1 cellular context compared by ENCODE assay signal in the genomic region with DNA sequence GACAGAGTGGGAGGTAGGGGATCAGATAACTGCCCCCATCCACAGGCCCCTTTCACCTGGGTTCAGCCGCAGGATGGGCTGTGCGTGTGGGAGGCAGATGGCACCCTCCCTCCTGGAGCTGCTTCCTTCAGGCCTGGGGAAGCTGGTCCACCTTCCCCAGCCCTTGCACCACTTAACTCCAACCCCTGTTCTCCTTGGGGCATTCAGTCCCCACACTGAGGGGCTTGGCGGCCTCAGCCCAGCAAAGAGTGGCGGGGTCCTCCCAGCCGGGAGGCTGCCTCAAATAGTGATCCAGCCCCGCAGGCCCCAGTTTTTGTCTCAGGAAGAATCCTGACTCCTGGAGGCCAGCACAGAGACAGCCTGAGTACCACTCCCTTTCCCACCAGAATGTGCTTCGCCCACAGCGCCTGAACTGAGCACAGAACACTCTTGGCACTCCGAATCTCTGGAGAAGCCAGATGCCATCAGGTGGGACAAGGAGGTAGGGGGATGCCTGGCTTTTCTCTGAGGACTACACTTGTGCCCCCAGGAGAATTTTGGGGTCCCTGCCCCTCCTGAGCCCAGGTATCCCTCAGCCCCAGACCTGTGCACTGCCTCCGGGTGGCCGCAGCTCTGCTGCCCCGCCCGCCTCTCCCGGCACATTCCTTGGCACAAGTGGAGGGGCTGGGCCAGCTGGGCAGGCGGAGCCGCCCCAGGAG.
TF ChIP-seq lines count a peak whose summit lies in the region.

No MANE protein-coding gene starts in this region.

TF ChIP-seq in HCT116, 20 proteins besides CTCF, POLR2A, EP300 and RAD21:
- no peak for TF ChIP-seq TCF7L2 (IDR thresholded peaks at IDR 0.05; ENCODE audit: borderline replicate concordance, extremely low read depth, insufficient read depth, insufficient read length)
- TF ChIP-seq POLR2AphosphoS5 (IDR thresholded peaks at IDR 0.05; ENCODE audit: low read depth, low read length), result 0 out of 2 replicates have a peak, but pooled peaks have one; percentile 33
- TF ChIP-seq ZFX (IDR thresholded peaks at IDR 0.05), result no peak
